1 cellular context compared by ENCODE assay signal in genomic region chr1:154419620-154420020, GRCh38.
A peak's percentile ranks its signal among the peaks of the same experiment; 100 is the strongest.
TF ChIP-seq lines count a peak whose summit lies in the region.

No MANE protein-coding gene starts in this region.

TF ChIP-seq in HepG2, 621 proteins besides CTCF, POLR2A, EP300 and RAD21 (continued from another document and continues in another):
- TF ChIP-seq, protein P1, sequence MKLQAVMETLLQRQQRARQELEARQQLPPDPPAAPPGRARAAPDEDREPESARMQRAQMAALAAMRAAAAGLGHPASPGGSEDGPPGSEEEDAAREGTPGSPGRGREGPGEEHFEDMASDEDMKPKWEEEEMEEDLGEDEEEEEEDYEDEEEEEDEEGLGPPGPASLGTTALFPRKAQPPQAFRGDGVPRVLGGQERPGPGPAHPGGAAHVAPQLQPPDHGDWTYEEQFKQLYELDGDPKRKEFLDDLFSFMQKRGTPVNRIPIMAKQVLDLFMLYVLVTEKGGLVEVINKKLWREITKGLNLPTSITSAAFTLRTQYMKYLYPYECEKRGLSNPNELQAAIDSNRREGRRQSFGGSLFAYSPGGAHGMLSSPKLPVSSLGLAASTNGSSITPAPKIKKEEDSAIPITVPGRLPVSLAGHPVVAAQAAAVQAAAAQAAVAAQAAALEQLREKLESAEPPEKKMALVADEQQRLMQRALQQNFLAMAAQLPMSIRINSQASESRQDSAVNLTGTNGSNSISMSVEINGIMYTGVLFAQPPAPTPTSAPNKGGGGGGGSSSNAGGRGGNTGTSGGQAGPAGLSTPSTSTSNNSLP (IDR thresholded peaks at IDR 0.05; ENCODE audit: low read depth, low read length) = no peak
- TF ChIP-seq ZNF713 (CRISPR knock-in tag; IDR thresholded peaks at IDR 0.05) (no peak), NKX3-1 (CRISPR knock-in tag; IDR thresholded peaks at IDR 0.05) (0 out of 2 replicates have a peak, but pooled peaks have one; percentile 48), SMAD9 (CRISPR knock-in tag; IDR thresholded peaks at IDR 0.05) (no peak), RBM39 (IDR thresholded peaks at IDR 0.05; ENCODE audit: low read depth, low read length, poor library complexity, severe bottlenecking) (no peak), ZNF354B (CRISPR knock-in tag; IDR thresholded peaks at IDR 0.05) (no peak), ZNF44 (CRISPR knock-in tag; IDR thresholded peaks at IDR 0.05) (no peak), IRF9 (CRISPR knock-in tag; IDR thresholded peaks at IDR 0.05; ENCODE audit: borderline replicate concordance) (no peak), TFAP4 (IDR thresholded peaks at IDR 0.05; ENCODE audit: borderline replicate concordance, low read depth) (peak; percentile 91; the same call in 1 of the 2 replicates), ZNF546 (CRISPR knock-in tag; conservative IDR thresholded peaks at IDR 0.05) (peak; percentile 50; the same call in 1 of the 2 replicates), AKAP8 (CRISPR knock-in tag; IDR thresholded peaks at IDR 0.05) (no peak), ZNF451 (CRISPR knock-in tag; IDR thresholded peaks at IDR 0.05) (no peak), ZKSCAN1 (IDR thresholded peaks at IDR 0.05; ENCODE audit: low read length) (no peak), CAMTA2 (CRISPR knock-in tag; IDR thresholded peaks at IDR 0.05; ENCODE audit: borderline replicate concordance) (no peak), SP4 (CRISPR knock-in tag; IDR thresholded peaks at IDR 0.05) (no peak), DNMT1 (CRISPR knock-in tag; IDR thresholded peaks at IDR 0.05) (no peak), THYN1 (CRISPR knock-in tag; IDR thresholded peaks at IDR 0.05; ENCODE audit: borderline replicate concordance, low read depth) (no peak), ZBTB8A (CRISPR knock-in tag; IDR thresholded peaks at IDR 0.05; ENCODE audit: borderline replicate concordance, low read depth) (no peak), ZNF562 (CRISPR knock-in tag; IDR thresholded peaks at IDR 0.05; ENCODE audit: borderline replicate concordance) (no peak), SIN3A (IDR thresholded peaks at IDR 0.05; ENCODE audit: borderline replicate concordance, low read depth, low read length) (no peak), ETV5 (CRISPR knock-in tag; IDR thresholded peaks at IDR 0.05; ENCODE audit: borderline replicate concordance) (peak; percentile 82; the same call in 1 of the 2 replicates), NFE2L2 (IDR thresholded peaks at IDR 0.05; ENCODE audit: low read length) (no peak), ZNF549 (CRISPR knock-in tag; IDR thresholded peaks at IDR 0.05) (no peak), BRF2 (CRISPR knock-in tag; IDR thresholded peaks at IDR 0.05) (no peak), RORA (CRISPR knock-in tag; IDR thresholded peaks at IDR 0.05) (no peak), TBX3 (IDR thresholded peaks at IDR 0.05; ENCODE audit: borderline replicate concordance) (no peak), ZNF136 (CRISPR knock-in tag; IDR thresholded peaks at IDR 0.05; ENCODE audit: low read depth) (no peak), SP5 (CRISPR knock-in tag; IDR thresholded peaks at IDR 0.05; ENCODE audit: borderline replicate concordance, low read depth) (peak; percentile 42; the same call in 1 of the 2 replicates), RARG (CRISPR knock-in tag; IDR thresholded peaks at IDR 0.05; ENCODE audit: low read depth) (no peak), IKZF4 (CRISPR knock-in tag; IDR thresholded peaks at IDR 0.05; ENCODE audit: borderline replicate concordance, low read depth, not compliant biosample characterization) (no peak), DNMT3B (CRISPR knock-in tag; conservative IDR thresholded peaks at IDR 0.05) (no peak), HNRNPH1 (optimal IDR thresholded peaks at IDR 0.05; ENCODE audit: low read depth, low read length) (no peak), ZBTB14 (CRISPR knock-in tag; IDR thresholded peaks at IDR 0.05) (no peak), RNF2 (conservative IDR thresholded peaks at IDR 0.05; ENCODE audit: low read depth) (no peak), FOXJ3 (CRISPR knock-in tag; IDR thresholded peaks at IDR 0.05; ENCODE audit: borderline replicate concordance) (peak; percentile 72; the same call in 1 of the 2 replicates), GLI4 (CRISPR knock-in tag; IDR thresholded peaks at IDR 0.05; ENCODE audit: borderline replicate concordance) (no peak), NCOR1 (IDR thresholded peaks at IDR 0.05; ENCODE audit: borderline replicate concordance, low read length) (no peak), NFIB (CRISPR knock-in tag; IDR thresholded peaks at IDR 0.05; ENCODE audit: borderline replicate concordance) (no peak), ZNF101 (CRISPR knock-in tag; IDR thresholded peaks at IDR 0.05; ENCODE audit: borderline replicate concordance, low read depth) (no peak), MAFK (conservative IDR thresholded peaks at IDR 0.05 in 1 of 2, IDR thresholded peaks at IDR 0.05 in 1 of 2; ENCODE audit: low read length in 2 of 2) (no peak), ZNF678 (CRISPR knock-in tag; IDR thresholded peaks at IDR 0.05) (no peak), PPARG (CRISPR knock-in tag; conservative IDR thresholded peaks at IDR 0.05) (peak; percentile 35; the same call in 1 of the 2 replicates)
- TF ChIP-seq, protein P2, sequence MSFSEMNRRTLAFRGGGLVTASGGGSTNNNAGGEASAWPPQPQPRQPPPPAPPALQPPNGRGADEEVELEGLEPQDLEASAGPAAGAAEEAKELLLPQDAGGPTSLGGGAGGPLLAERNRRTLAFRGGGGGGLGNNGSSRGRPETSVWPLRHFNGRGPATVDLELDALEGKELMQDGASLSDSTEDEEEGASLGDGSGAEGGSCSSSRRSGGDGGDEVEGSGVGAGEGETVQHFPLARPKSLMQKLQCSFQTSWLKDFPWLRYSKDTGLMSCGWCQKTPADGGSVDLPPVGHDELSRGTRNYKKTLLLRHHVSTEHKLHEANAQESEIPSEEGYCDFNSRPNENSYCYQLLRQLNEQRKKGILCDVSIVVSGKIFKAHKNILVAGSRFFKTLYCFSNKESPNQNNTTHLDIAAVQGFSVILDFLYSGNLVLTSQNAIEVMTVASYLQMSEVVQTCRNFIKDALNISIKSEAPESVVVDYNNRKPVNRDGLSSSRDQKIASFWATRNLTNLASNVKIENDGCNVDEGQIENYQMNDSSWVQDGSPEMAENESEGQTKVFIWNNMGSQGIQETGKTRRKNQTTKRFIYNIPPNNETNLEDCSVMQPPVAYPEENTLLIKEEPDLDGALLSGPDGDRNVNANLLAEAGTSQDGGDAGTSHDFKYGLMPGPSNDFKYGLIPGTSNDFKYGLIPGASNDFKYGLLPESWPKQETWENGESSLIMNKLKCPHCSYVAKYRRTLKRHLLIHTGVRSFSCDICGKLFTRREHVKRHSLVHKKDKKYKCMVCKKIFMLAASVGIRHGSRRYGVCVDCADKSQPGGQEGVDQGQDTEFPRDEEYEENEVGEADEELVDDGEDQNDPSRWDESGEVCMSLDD (CRISPR knock-in tag; IDR thresholded peaks at IDR 0.05; ENCODE audit: borderline replicate concordance) = no peak
- TF ChIP-seq, protein P3, sequence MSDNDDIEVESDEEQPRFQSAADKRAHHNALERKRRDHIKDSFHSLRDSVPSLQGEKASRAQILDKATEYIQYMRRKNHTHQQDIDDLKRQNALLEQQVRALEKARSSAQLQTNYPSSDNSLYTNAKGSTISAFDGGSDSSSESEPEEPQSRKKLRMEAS (IDR thresholded peaks at IDR 0.05) = peak; percentile 59
- TF ChIP-seq, protein P4, sequence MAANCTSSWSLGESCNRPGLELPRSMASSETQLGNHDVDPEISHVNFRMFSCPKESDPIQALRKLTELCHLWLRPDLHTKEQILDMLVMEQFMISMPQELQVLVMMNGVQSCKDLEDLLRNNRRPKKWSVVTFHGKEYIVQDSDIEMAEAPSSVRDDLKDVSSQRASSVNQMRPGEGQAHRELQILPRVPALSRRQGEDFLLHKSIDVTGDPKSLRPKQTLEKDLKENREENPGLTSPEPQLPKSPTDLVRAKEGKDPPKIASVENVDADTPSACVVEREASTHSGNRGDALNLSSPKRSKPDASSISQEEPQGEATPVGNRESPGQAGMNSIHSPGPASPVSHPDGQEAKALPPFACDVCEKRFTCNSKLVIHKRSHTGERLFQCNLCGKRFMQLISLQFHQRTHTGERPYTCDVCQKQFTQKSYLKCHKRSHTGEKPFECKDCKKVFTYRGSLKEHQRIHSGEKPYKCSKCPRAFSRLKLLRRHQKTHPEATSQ (CRISPR knock-in tag; IDR thresholded peaks at IDR 0.05; ENCODE audit: borderline replicate concordance) = no peak
- TF ChIP-seq, protein P5, sequence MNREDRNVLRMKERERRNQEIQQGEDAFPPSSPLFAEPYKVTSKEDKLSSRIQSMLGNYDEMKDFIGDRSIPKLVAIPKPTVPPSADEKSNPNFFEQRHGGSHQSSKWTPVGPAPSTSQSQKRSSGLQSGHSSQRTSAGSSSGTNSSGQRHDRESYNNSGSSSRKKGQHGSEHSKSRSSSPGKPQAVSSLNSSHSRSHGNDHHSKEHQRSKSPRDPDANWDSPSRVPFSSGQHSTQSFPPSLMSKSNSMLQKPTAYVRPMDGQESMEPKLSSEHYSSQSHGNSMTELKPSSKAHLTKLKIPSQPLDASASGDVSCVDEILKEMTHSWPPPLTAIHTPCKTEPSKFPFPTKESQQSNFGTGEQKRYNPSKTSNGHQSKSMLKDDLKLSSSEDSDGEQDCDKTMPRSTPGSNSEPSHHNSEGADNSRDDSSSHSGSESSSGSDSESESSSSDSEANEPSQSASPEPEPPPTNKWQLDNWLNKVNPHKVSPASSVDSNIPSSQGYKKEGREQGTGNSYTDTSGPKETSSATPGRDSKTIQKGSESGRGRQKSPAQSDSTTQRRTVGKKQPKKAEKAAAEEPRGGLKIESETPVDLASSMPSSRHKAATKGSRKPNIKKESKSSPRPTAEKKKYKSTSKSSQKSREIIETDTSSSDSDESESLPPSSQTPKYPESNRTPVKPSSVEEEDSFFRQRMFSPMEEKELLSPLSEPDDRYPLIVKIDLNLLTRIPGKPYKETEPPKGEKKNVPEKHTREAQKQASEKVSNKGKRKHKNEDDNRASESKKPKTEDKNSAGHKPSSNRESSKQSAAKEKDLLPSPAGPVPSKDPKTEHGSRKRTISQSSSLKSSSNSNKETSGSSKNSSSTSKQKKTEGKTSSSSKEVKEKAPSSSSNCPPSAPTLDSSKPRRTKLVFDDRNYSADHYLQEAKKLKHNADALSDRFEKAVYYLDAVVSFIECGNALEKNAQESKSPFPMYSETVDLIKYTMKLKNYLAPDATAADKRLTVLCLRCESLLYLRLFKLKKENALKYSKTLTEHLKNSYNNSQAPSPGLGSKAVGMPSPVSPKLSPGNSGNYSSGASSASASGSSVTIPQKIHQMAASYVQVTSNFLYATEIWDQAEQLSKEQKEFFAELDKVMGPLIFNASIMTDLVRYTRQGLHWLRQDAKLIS (CRISPR knock-in tag; IDR thresholded peaks at IDR 0.05) = no peak
- TF ChIP-seq, protein P6, sequence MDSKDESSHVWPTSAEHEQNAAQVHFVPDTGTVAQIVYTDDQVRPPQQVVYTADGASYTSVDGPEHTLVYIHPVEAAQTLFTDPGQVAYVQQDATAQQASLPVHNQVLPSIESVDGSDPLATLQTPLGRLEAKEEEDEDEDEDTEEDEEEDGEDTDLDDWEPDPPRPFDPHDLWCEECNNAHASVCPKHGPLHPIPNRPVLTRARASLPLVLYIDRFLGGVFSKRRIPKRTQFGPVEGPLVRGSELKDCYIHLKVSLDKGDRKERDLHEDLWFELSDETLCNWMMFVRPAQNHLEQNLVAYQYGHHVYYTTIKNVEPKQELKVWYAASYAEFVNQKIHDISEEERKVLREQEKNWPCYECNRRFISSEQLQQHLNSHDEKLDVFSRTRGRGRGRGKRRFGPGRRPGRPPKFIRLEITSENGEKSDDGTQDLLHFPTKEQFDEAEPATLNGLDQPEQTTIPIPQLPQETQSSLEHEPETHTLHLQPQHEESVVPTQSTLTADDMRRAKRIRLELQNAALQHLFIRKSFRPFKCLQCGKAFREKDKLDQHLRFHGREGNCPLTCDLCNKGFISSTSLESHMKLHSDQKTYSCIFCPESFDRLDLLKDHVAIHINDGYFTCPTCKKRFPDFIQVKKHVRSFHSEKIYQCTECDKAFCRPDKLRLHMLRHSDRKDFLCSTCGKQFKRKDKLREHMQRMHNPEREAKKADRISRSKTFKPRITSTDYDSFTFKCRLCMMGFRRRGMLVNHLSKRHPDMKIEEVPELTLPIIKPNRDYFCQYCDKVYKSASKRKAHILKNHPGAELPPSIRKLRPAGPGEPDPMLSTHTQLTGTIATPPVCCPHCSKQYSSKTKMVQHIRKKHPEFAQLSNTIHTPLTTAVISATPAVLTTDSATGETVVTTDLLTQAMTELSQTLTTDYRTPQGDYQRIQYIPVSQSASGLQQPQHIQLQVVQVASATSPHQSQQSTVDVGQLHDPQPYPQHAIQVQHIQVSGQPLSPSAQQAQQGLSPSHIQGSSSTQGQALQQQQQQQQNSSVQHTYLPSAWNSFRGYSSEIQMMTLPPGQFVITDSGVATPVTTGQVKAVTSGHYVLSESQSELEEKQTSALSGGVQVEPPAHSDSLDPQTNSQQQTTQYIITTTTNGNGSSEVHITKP (CRISPR knock-in tag; IDR thresholded peaks at IDR 0.05; ENCODE audit: low read depth) = no peak
- TF ChIP-seq, protein P7, sequence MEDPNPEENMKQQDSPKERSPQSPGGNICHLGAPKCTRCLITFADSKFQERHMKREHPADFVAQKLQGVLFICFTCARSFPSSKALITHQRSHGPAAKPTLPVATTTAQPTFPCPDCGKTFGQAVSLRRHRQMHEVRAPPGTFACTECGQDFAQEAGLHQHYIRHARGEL (CRISPR knock-in tag; IDR thresholded peaks at IDR 0.05) = no peak
